In genomic region chr3:179347108-179347382, GRCh38 we compare ENCODE assay signal across 8 cellular contexts. TPM values are rescaled to one million over a fixed set of nuclear protein-coding genes. Genes with fewer than 3 reads are reported as not detected.
DNase-seq lines count a peak whose midpoint lies in the region; ATAC-seq and TF ChIP-seq lines count a peak whose summit lies in the region.

No MANE protein-coding gene starts in this region.

- peak overlapping the region; percentile 99 for H2AFZ ChIP-seq in parathyroid adenoma

- H3K4me1 ChIP-seq in SJSA1 (replicated peaks): peaks cover 10% of the 10 kb centered on the region
- no peaks in the 10 kb centered on the region for H3K4me1 ChIP-seq in parathyroid adenoma

- no peak overlapping the region for H3K4me2 ChIP-seq in parathyroid adenoma (ENCODE audit: low read length)

- peak overlapping the region; percentile 62 for H3K4me3 ChIP-seq in SJSA1
- peak overlapping the region; percentile 87 for H3K4me3 ChIP-seq in fibroblast of pulmonary artery (replicated peaks; ENCODE audit: low read depth, low read length)
- H3K4me3 ChIP-seq in parathyroid adenoma (ENCODE audit: low read depth, low read length): peak overlapping the region; percentile 97

- TF ChIP-seq CTCF in fibroblast of pulmonary artery (IDR thresholded peaks at IDR 0.05; ENCODE audit: low read length, missing control alignments) (no peak), parathyroid adenoma (IDR thresholded peaks at IDR 0.05) (no peak)

- H3K9ac ChIP-seq in parathyroid adenoma: no peak overlapping the region

- H3K27ac ChIP-seq in SJSA1: 0 out of 2 replicates have a peak overlapping the region, but pooled peaks have one; percentile 49
- H3K27ac ChIP-seq in parathyroid adenoma: no peak overlapping the region

- no peaks in the 10 kb centered on the region for H3K79me2 ChIP-seq in parathyroid adenoma

- intact Hi-C loops in posterior cingulate gyrus (cut with DNase I): loop anchor here (1.0 to 5.0 kb wide), 4 partner anchors 24 to 255 kb away; partner anchors contain the start of genes ACTL6A, MRPL47, NDUFB5 and PIK3CA

- DNase-seq in D341Med (ENCODE audit: low spot score) (peak; percentile 20), SJSA1 (ENCODE audit: low read depth in 1 of 2, low spot score in 2 of 2) (no peak), fibroblast of pulmonary artery (ENCODE audit: low read depth) (no peak), posterior cingulate gyrus (no peak)

- H3K27me3 ChIP-seq in SJSA1 (replicated peaks): no peaks in the 10 kb centered on the region
- H3K27me3 ChIP-seq in parathyroid adenoma (ENCODE audit: control insufficient read depth, insufficient read depth, low read length): no peaks in the 10 kb centered on the region

- H3K9me3 ChIP-seq in SJSA1 (replicated peaks) (no peaks in the 10 kb centered on the region), parathyroid adenoma (ENCODE audit: control insufficient read depth, low read length) (no peaks in the 10 kb centered on the region)

- ATAC-seq in HG02588 (IDR thresholded peaks at IDR 0.05; ENCODE audit: unreplicated experiment) (no peak), HG02852 (IDR thresholded peaks at IDR 0.05; ENCODE audit: unreplicated experiment) (no peak), GM18498 (IDR thresholded peaks at IDR 0.05; ENCODE audit: unreplicated experiment) (no peak)

- H3K36me3 ChIP-seq in SJSA1: peaks cover 18% of the 10 kb centered on the region
- H3K36me3 ChIP-seq in parathyroid adenoma (ENCODE audit: control insufficient read depth, insufficient read depth, low read length): no peaks in the 10 kb centered on the region

RNA-seq across cellular contexts. Expression of gene MFN1, which starts 0.5 kb away (rescaled TPM):
- 29.7 and 40.2 TPM in 2 replicates for total RNA-seq in SJSA1 (2014; rRNA removed; shearing (Covaris generic))

RNA-seq across cellular contexts. Expression of gene ZNF639, which starts 24.2 kb away (rescaled TPM):
- total RNA-seq in SJSA1 (2014; rRNA removed; shearing (Covaris generic)): 71.3 and 80.5 TPM in 2 replicates
